ENCODE assay signal across 13 cellular contexts in genomic region chr10:118595598-118596425, GRCh38. TPM values are rescaled to one million over a fixed set of nuclear protein-coding genes. Genes with fewer than 3 reads are reported as not detected.
DNase-seq lines count a peak whose midpoint lies in the region; ATAC-seq, FAIRE-seq and TF ChIP-seq lines count a peak whose summit lies in the region.
"Had no signal": no experiment of that assay in that cellular context is flagged by ENCODE, and none has a peak within 500 bp of the region (broad histone marks: within the 10 kb centered on the region; RNA-seq: fewer than 3 reads in every experiment).

PRLHR (minus strand) TSS chr10:118595648; CDS start chr10:118595244, 404 bp downstream.

- H3K4me3 ChIP-seq in Panc1 (ENCODE audit: low read depth in 2 of 2, low read length in 2 of 2) (peak within 1 kb of the TSS in 1 of 2 experiments; percentile 23; a peak in 2 of 4 replicates), fibroblast of pulmonary artery (replicated peaks; ENCODE audit: low read depth, low read length) (no peak within 1 kb of the TSS)
- H3K4me3 ChIP-seq: PC-9 had no signal

- FAIRE-seq in GM12892 (lab: Jason Lieb, UNC), result no peak

- CTCF ChIA-PET in activated CD4-positive, alpha-beta T cell treated with anti-CD3 and anti-CD28 coated beads for 36 hours (lab: Charles Lee), result interaction anchor here (1.0 kb wide), 1 partner anchor 18 kb away, joined by 3 read pairs; no protein-coding TSS in a partner anchor
- CTCF ChIA-PET in Panc1 (lab: Charles Lee), result no interaction called here

- no peak for ATAC-seq in activated CD4-positive, alpha-beta T cell treated with anti-CD3 and anti-CD28 coated beads for 36 hours
- ATAC-seq in Panc1 (peak; percentile 51), sciatic nerve (peak; percentile 20), GM18867 (IDR thresholded peaks at IDR 0.05; ENCODE audit: unreplicated experiment) (no peak), HG03039 (IDR thresholded peaks at IDR 0.05; ENCODE audit: unreplicated experiment) (no peak)

- peaks cover 2% of the 10 kb centered on the region for H3K36me3 Mint-ChIP-seq in activated CD4-positive, alpha-beta T cell treated with anti-CD3 and anti-CD28 coated beads for 36 hours (ENCODE audit: low read depth)
- H3K36me3 Mint-ChIP-seq in activated CD4-positive, alpha-beta T cell treated with anti-CD3 and anti-CD28 coated beads, Interleukin-2, amount 10 ng/mL, durations not matched to agents 24 days and 14 days (ENCODE audit: low read depth), result peaks cover 1% of the 10 kb centered on the region

- no peaks in the 10 kb centered on the region for H3K36me3 ChIP-seq in Panc1 (ENCODE audit: control insufficient read depth, insufficient read depth, low read length)

- H3K4me3 Mint-ChIP-seq in activated CD4-positive, alpha-beta T cell treated with anti-CD3 and anti-CD28 coated beads for 36 hours, result no peak within 1 kb of the TSS
- H3K4me3 Mint-ChIP-seq in activated CD4-positive, alpha-beta T cell treated with anti-CD3 and anti-CD28 coated beads, Interleukin-2, amount 10 ng/mL, durations not matched to agents 24 days and 14 days, result no peak within 1 kb of the TSS

- peaks cover 52% of the 10 kb centered on the region for H3K27me3 Mint-ChIP-seq in activated CD4-positive, alpha-beta T cell treated with anti-CD3 and anti-CD28 coated beads for 36 hours
- H3K27me3 Mint-ChIP-seq in activated CD4-positive, alpha-beta T cell treated with anti-CD3 and anti-CD28 coated beads, Interleukin-2, amount 10 ng/mL, durations not matched to agents 24 days and 14 days, result peaks cover 62% of the 10 kb centered on the region

- TF ChIP-seq POLR2A in GM12892 (IDR thresholded peaks at IDR 0.05; ENCODE audit: low read depth, low read length), result no peak

- DNase-seq in activated CD4-positive, alpha-beta T cell treated with anti-CD3 and anti-CD28 coated beads for 36 hours, result peak; percentile 37
- no peak for DNase-seq in activated CD4-positive, alpha-beta T cell treated with anti-CD3 and anti-CD28 coated beads, Interleukin-2, amount 10 ng/mL, durations not matched to agents 24 days and 14 days
- DNase-seq in Panc1 (ENCODE audit: low read depth, low spot score) (no peak), fibroblast of pulmonary artery (ENCODE audit: low read depth) (peak; percentile 47), sciatic nerve (ENCODE audit: low spot score) (no peak), GM12892 (ENCODE audit: insufficient read length) (no peak)
- DNase-seq: PC-9 had no signal

- peaks cover 33% of the 10 kb centered on the region for H3K27me3 ChIP-seq in Panc1 (ENCODE audit: control insufficient read depth, insufficient read depth, low read length)

- no peaks in the 10 kb centered on the region for H3K4me1 ChIP-seq in Panc1 (ENCODE audit: control insufficient read depth, insufficient read depth, low read length)

- no peak within 1 kb of the TSS for H3K27ac ChIP-seq in Panc1 (ENCODE audit: low read length)
- H3K27ac ChIP-seq: PC-9 had no signal

- POLR2A ChIA-PET in activated CD4-positive, alpha-beta T cell treated with anti-CD3 and anti-CD28 coated beads for 36 hours (lab: Charles Lee), result interaction anchor here (0.7 kb wide), 1 partner anchor 124 kb away, joined by 9 read pairs; no protein-coding TSS in a partner anchor
- POLR2A ChIA-PET in Panc1 (lab: Charles Lee), result interaction anchor here (0.5 kb wide), 1 partner anchor 224 kb away, joined by 6 read pairs; no protein-coding TSS in a partner anchor

- in situ Hi-C loops in Panc1 (cut with HindIII; ENCODE audit: low pct_unique_long_range_greater_than_20kb, low sequenced_read_pairs), result loop anchor here (25.0 kb wide), 1 partner anchor 116 kb away; no protein-coding TSS in a partner anchor

- H3K9me3 ChIP-seq in Panc1 (ENCODE audit: control insufficient read depth, insufficient read depth, low read depth, low read length), result no peaks in the 10 kb centered on the region

- H3K4me1 Mint-ChIP-seq in activated CD4-positive, alpha-beta T cell treated with anti-CD3 and anti-CD28 coated beads for 36 hours, result peaks cover 12% of the 10 kb centered on the region
- peaks cover 5% of the 10 kb centered on the region for H3K4me1 Mint-ChIP-seq in activated CD4-positive, alpha-beta T cell treated with anti-CD3 and anti-CD28 coated beads, Interleukin-2, amount 10 ng/mL, durations not matched to agents 24 days and 14 days

- H3K9me3 Mint-ChIP-seq in activated CD4-positive, alpha-beta T cell treated with anti-CD3 and anti-CD28 coated beads for 36 hours (ENCODE audit: low read depth), result peaks cover 1% of the 10 kb centered on the region
- peaks cover 3% of the 10 kb centered on the region for H3K9me3 Mint-ChIP-seq in activated CD4-positive, alpha-beta T cell treated with anti-CD3 and anti-CD28 coated beads, Interleukin-2, amount 10 ng/mL, durations not matched to agents 24 days and 14 days

- TF ChIP-seq CTCF in Panc1 (IDR thresholded peaks at IDR 0.05) (no peak), fibroblast of pulmonary artery (IDR thresholded peaks at IDR 0.05; ENCODE audit: low read length, missing control alignments) (no peak)

- BruUV-seq in Panc1 (replicated peaks; lab: Mats Ljungman, UMichigan), result no TSS peak

- no peak within 1 kb of the TSS for H3K27ac Mint-ChIP-seq in activated CD4-positive, alpha-beta T cell treated with anti-CD3 and anti-CD28 coated beads for 36 hours
- H3K27ac Mint-ChIP-seq in activated CD4-positive, alpha-beta T cell treated with anti-CD3 and anti-CD28 coated beads, Interleukin-2, amount 10 ng/mL, durations not matched to agents 24 days and 14 days, result no peak within 1 kb of the TSS

- intact Hi-C loops in activated CD4-positive, alpha-beta T cell treated with anti-CD3 and anti-CD28 coated beads for 36 hours (cut with DNase I, micrococcal nuclease), result no loop called here
- intact Hi-C loops in activated CD4-positive, alpha-beta T cell treated with anti-CD3 and anti-CD28 coated beads, Interleukin-2, amount 10 ng/mL, durations not matched to agents 24 days and 14 days (cut with micrococcal nuclease), result no loop called here
- intact Hi-C loops in Panc1 (cut with micrococcal nuclease; ENCODE audit: unreplicated experiment), result no loop called here
- intact Hi-C loops in sciatic nerve (cut with DNase I), result no loop called here

RNA-seq across cellular contexts. Expression of gene PRLHR, which starts in this region (rescaled TPM):
- total RNA-seq in activated CD4-positive, alpha-beta T cell treated with anti-CD3 and anti-CD28 coated beads for 36 hours, result not detected
- not detected in 2 replicates for total RNA-seq in activated CD4-positive, alpha-beta T cell treated with anti-CD3 and anti-CD28 coated beads, Interleukin-2, amount 10 ng/mL, durations not matched to agents 24 days and 14 days
- total RNA-seq in Panc1 (2021; ENCODE audit: unreplicated experiment) (not detected), sciatic nerve (not detected)
- not detected for polyA plus RNA-seq in Panc1 (2012; ENCODE audit: insufficient read length)
- not detected for polyA plus RNA-seq in GM12892 (2012; ENCODE audit: missing spikeins)
- total RNA-seq: H4, PC-9, pulmonary artery endothelial cell, ureter had no signal
- polyA plus RNA-seq: BJ had no signal

Comparison
In these comparisons a context has a peak if more than half of its experiments do, and no peak if none do; other contexts are left out.
1. Peak in DNase-seq in activated CD4-positive, alpha-beta T cell treated with anti-CD3 and anti-CD28 coated beads for 36 hours; RNA of the gene not detected or under 1 TPM.
2. Peak in ATAC-seq in Panc1; RNA of the gene not detected or under 1 TPM.
3. Peak in ATAC-seq in sciatic nerve; RNA of the gene not detected or under 1 TPM.